In genomic region chr16:22122239-22122638, GRCh38 we compare ENCODE assay signal across 41 cellular contexts. TPM values are rescaled to one million over a fixed set of nuclear protein-coding genes. Genes with fewer than 3 reads are reported as not detected.
DNase-seq lines count a peak whose midpoint lies in the region; ATAC-seq, FAIRE-seq and TF ChIP-seq lines count a peak whose summit lies in the region.
"Had no signal": no experiment of that assay in that cellular context is flagged by ENCODE, and none has a peak within 500 bp of the region (broad histone marks: within the 10 kb centered on the region; RNA-seq: fewer than 3 reads in every experiment).

No MANE protein-coding gene starts in this region.

- H3K9me3 ChIP-seq in HepG2 (ENCODE audit: low read length), result no peaks in the 10 kb centered on the region
- H3K9me3 ChIP-seq in right lobe of liver, result no peaks in the 10 kb centered on the region
- no peaks in the 10 kb centered on the region for H3K9me3 ChIP-seq in BLaER1 treated with 17β-estradiol and CSF1 and Interleukin-3, amounts not matched to agents 10 nM and 100 nM (replicated peaks in 1 of 11)
- H3K9me3 ChIP-seq in HEK293 (ENCODE audit: control insufficient read depth, insufficient read depth, low read depth, low read length), result no peaks in the 10 kb centered on the region
- H3K9me3 ChIP-seq: A549, BE2C, BLaER1, Caco-2 had no signal

- BruUV-seq in HepG2 (replicated peaks; lab: Mats Ljungman, UMichigan), result no TSS peak

- H2AFZ ChIP-seq in HepG2 (ENCODE audit: low read length), result no peak overlapping the region

- POLR2A ChIA-PET in HepG2 (lab: Yijun Ruan, JAX), result no interaction called here
- POLR2A ChIA-PET in HEK293 (lab: Yijun Ruan, JAX), result no interaction called here

- H3K4me1 ChIP-seq in HepG2 (ENCODE audit: insufficient read depth, low read length) (no peaks in the 10 kb centered on the region), right lobe of liver (no peaks in the 10 kb centered on the region), HEK293 (ENCODE audit: control insufficient read depth, insufficient read depth, low read length) (no peaks in the 10 kb centered on the region)
- H3K4me1 ChIP-seq in BLaER1 treated with 17β-estradiol and CSF1 and Interleukin-3, amounts not matched to agents 10 nM and 100 nM, result peaks cover 16 to 19% (median 18%) of the 10 kb centered on the region in 10 experiments
- H3K4me1 ChIP-seq: A549, BE2C, Caco-2 had no signal

- H3K36me3 ChIP-seq in HepG2 (replicated peaks in 1 of 2; ENCODE audit: control insufficient read depth in 1 of 2, insufficient read depth in 2 of 2, low read length in 2 of 2), result no peaks in the 10 kb centered on the region
- no peaks in the 10 kb centered on the region for H3K36me3 ChIP-seq in right lobe of liver
- no peaks in the 10 kb centered on the region for H3K36me3 ChIP-seq in BLaER1 treated with 17β-estradiol and CSF1 and Interleukin-3, amounts not matched to agents 10 nM and 100 nM
- no peaks in the 10 kb centered on the region for H3K36me3 ChIP-seq in HEK293 (ENCODE audit: control insufficient read depth in 2 of 2, insufficient read depth in 1 of 2, low read length in 2 of 2)
- H3K36me3 ChIP-seq: BE2C, BLaER1 had no signal

- intact Hi-C loops in HepG2 (cut with micrococcal nuclease; ENCODE audit: unreplicated experiment), result no loop called here
- intact Hi-C loops in right lobe of liver (cut with DNase I), result no loop called here

- no peaks in the 10 kb centered on the region for H4K20me1 ChIP-seq in HepG2 (ENCODE audit: insufficient read depth, low read length)
- H4K20me1 ChIP-seq in BLaER1 treated with 17β-estradiol and CSF1 and Interleukin-3, amounts not matched to agents 10 nM and 100 nM, result no peaks in the 10 kb centered on the region
- H4K20me1 ChIP-seq: BLaER1 had no signal

- no peak overlapping the region for H3K4me2 ChIP-seq in HepG2 (ENCODE audit: low read depth, low read length)
- peak overlapping the region in 8 of 11 experiments; percentile 41 to 81 (median 76); a peak in 14 of 22 replicates for H3K4me2 ChIP-seq in BLaER1 treated with 17β-estradiol and CSF1 and Interleukin-3, amounts not matched to agents 10 nM and 100 nM
- H3K4me2 ChIP-seq: A549 had no signal

- no peak for FAIRE-seq in HepG2 (lab: Jason Lieb, UNC)
- FAIRE-seq: A204.1, A549, D721Med had no signal

- H3K27ac ChIP-seq in HepG2 (ENCODE audit: extremely low read length, insufficient read depth, low read length) (no peak overlapping the region), right lobe of liver (no peak overlapping the region), HEK293 (ENCODE audit: extremely low read depth, low read depth, low read length) (no peak overlapping the region)
- no peak overlapping the region for H3K27ac ChIP-seq in BLaER1 treated with 17β-estradiol and CSF1 and Interleukin-3, amounts not matched to agents 10 nM and 100 nM
- H3K27ac ChIP-seq: 22Rv1, A549, BLaER1, C4-2B had no signal

- H3K4me3 Mint-ChIP-seq in endothelial cell (ENCODE audit: unreplicated experiment), result no peak overlapping the region
- H3K4me3 Mint-ChIP-seq: B cell; CD14-positive monocyte; CD4-positive, alpha-beta memory T cell; CD4-positive, alpha-beta T cell; CD4-positive, CD25-positive, alpha-beta regulatory T cell; CD8-positive, alpha-beta memory T cell; CD8-positive, alpha-beta T cell had no signal

- no peaks in the 10 kb centered on the region for H3K27me3 Mint-ChIP-seq in endothelial cell (ENCODE audit: unreplicated experiment)
- H3K27me3 Mint-ChIP-seq: B cell; CD4-positive, alpha-beta memory T cell; CD4-positive, alpha-beta T cell had no signal

- no peaks in the 10 kb centered on the region for H3K9me3 Mint-ChIP-seq in endothelial cell (ENCODE audit: unreplicated experiment)
- H3K9me3 Mint-ChIP-seq: CD14-positive monocyte; CD4-positive, alpha-beta T cell; CD8-positive, alpha-beta memory T cell; CD8-positive, alpha-beta T cell had no signal

- peak overlapping the region; percentile 7 for H3K27ac Mint-ChIP-seq in endothelial cell (ENCODE audit: unreplicated experiment)
- H3K27ac Mint-ChIP-seq: B cell; CD4-positive, alpha-beta memory T cell; CD4-positive, alpha-beta T cell; CD4-positive, CD25-positive, alpha-beta regulatory T cell; CD8-positive, alpha-beta T cell had no signal

- no peaks in the 10 kb centered on the region for H3K36me3 Mint-ChIP-seq in endothelial cell (ENCODE audit: low read depth, unreplicated experiment)
- H3K36me3 Mint-ChIP-seq: CD14-positive monocyte; CD4-positive, alpha-beta memory T cell; CD4-positive, CD25-positive, alpha-beta regulatory T cell; CD8-positive, alpha-beta memory T cell; CD8-positive, alpha-beta T cell had no signal

- peaks cover 3% of the 10 kb centered on the region for H3K4me1 Mint-ChIP-seq in endothelial cell (ENCODE audit: unreplicated experiment)
- H3K4me1 Mint-ChIP-seq: CD4-positive, alpha-beta memory T cell; CD4-positive, CD25-positive, alpha-beta regulatory T cell; CD8-positive, alpha-beta memory T cell had no signal

- TF ChIP-seq CTCF in HepG2 (CRISPR knock-in tag; IDR thresholded peaks at IDR 0.05), result no peak
- no peak for TF ChIP-seq CTCF in right lobe of liver (IDR thresholded peaks at IDR 0.05)
- no peak for TF ChIP-seq CTCF in HEK293 (tag by site-specific recombination; IDR thresholded peaks at IDR 0.05)
- no peak for TF ChIP-seq CTCF in endothelial cell (IDR thresholded peaks at IDR 0.05; ENCODE audit: unreplicated experiment)

- DNase-seq in HepG2 (ENCODE audit: low spot score) (no peak), right lobe of liver (no peak), endothelial cell (ENCODE audit: low spot score) (no peak), islet precursor cell (no peak)
- no peak for DNase-seq in central memory CD4-positive, alpha-beta T cell
- DNase-seq: 8988T; ACHN; AML-193; BE2C; C1 segment of cervical spinal cord; Caco-2; Calu3; CD4-positive, alpha-beta memory T cell; CD4-positive, alpha-beta T cell; CD4-positive, CD25-positive, alpha-beta regulatory T cell; CD8-positive, alpha-beta memory T cell; CD8-positive, alpha-beta T cell; COR-L47; DMS 273 treated with DMSO at 0.1 percent for 48 hours; DMS153; DMS53; DMS79; DMS79 treated with DMSO at 0.1 percent for 48 hours; DND-41; EL had no signal

- CTCF ChIA-PET in HepG2 (lab: Yijun Ruan, JAX; ENCODE audit: low intra/inter-chr PET ratio, low total read pairs) (no interaction called here), HEK293 (lab: Yijun Ruan, JAX) (no interaction called here)

- H3K79me2 ChIP-seq in HepG2 (ENCODE audit: insufficient read depth, low read length), result no peaks in the 10 kb centered on the region

- no peak overlapping the region for H3K9ac ChIP-seq in HepG2 (ENCODE audit: insufficient read depth, low read depth, low read length)
- H3K9ac ChIP-seq in BLaER1 treated with 17β-estradiol and CSF1 and Interleukin-3, amounts not matched to agents 10 nM and 100 nM, result no peak overlapping the region
- H3K9ac ChIP-seq: BLaER1 had no signal

- H3K4me3 ChIP-seq in HepG2 (replicated peaks in 1 of 3; ENCODE audit: insufficient read depth in 1 of 3, low read depth in 2 of 3, low read length in 3 of 3) (no peak overlapping the region), right lobe of liver (no peak overlapping the region), HEK293 (ENCODE audit: low read depth, low read length) (no peak overlapping the region)
- no peak overlapping the region for H3K4me3 ChIP-seq in BLaER1 treated with 17β-estradiol and CSF1 and Interleukin-3, amounts not matched to agents 10 nM and 100 nM
- H3K4me3 ChIP-seq: A549, BLaER1 had no signal

- in situ Hi-C loops in HepG2 (cut with HindIII; ENCODE audit: extremely low pct_ligation_motif_present, low pct_unique_long_range_greater_than_20kb), result loop anchor here (5.0 kb wide), 1 partner anchor 65 kb away; no protein-coding TSS in a partner anchor

- TF ChIP-seq POLR2A in HepG2 (IDR thresholded peaks at IDR 0.05; ENCODE audit: insufficient read depth in 1 of 2, low read depth in 2 of 2, low read length in 2 of 2), result no peak
- TF ChIP-seq POLR2A in right lobe of liver (IDR thresholded peaks at IDR 0.05), result no peak

- ATAC-seq in HepG2 (no peak), right lobe of liver (no peak), HG03159 (IDR thresholded peaks at IDR 0.05; ENCODE audit: unreplicated experiment) (no peak)
- ATAC-seq: CD8-positive, alpha-beta T cell had no signal

- TF ChIP-seq EP300 in HepG2 (IDR thresholded peaks at IDR 0.05; ENCODE audit: low read depth in 2 of 2, low read length in 2 of 2), result no peak
- TF ChIP-seq EP300 in HepG2 (CRISPR knock-in tag; IDR thresholded peaks at IDR 0.05; ENCODE audit: borderline replicate concordance), result no peak

- H3K27me3 ChIP-seq in HepG2 (ENCODE audit: control insufficient read depth in 1 of 2, insufficient read depth in 2 of 2, low read length in 2 of 2) (peaks cover 5 to 7% of the 10 kb centered on the region in 2 experiments; a peak in 3 of 5 replicates), right lobe of liver (no peaks in the 10 kb centered on the region)
- no peaks in the 10 kb centered on the region for H3K27me3 ChIP-seq in BLaER1 treated with 17β-estradiol and CSF1 and Interleukin-3, amounts not matched to agents 10 nM and 100 nM
- H3K27me3 ChIP-seq: BE2C, BLaER1 had no signal

- no peak for TF ChIP-seq RAD21 in HepG2 (CRISPR knock-in tag; IDR thresholded peaks at IDR 0.05)

RNA-seq across cellular contexts. Expression of gene VWA3A, which starts 29.9 kb away (rescaled TPM):
- total RNA-seq in HepG2 (2016; rRNA removed; fragmentation: Illumina TruSeq; extraction: Trizol) (0.07 TPM in 1 of 2 replicates, not detected in the other), right lobe of liver (under 1 TPM in 1 of 6 experiments, not detected in 5; 0.15 TPM), endothelial cell (ENCODE audit: unreplicated experiment) (0.56 TPM)
- not detected in 2 replicates for total RNA-seq in HepG2 (2016; cell fraction: cytosol; rRNA removed; fragmentation: Illumina TruSeq; extraction: Trizol; ENCODE audit: low read depth)
- total RNA-seq in HepG2 (2016; cell fraction: insoluble cytoplasmic fraction; rRNA removed; fragmentation: Illumina TruSeq; extraction: Trizol), result not detected in 2 replicates
- 0.21 TPM in 1 of 2 replicates, not detected in the other for total RNA-seq in HepG2 (2016; cell fraction: membrane; rRNA removed; fragmentation: Illumina TruSeq; extraction: Trizol)
- not detected in 2 replicates for total RNA-seq in HepG2 (2016; cell fraction: nucleus; rRNA removed; fragmentation: Illumina TruSeq; extraction: Trizol)
- polyA plus RNA-seq in HepG2 (2011; rRNA removed), result 0.03 and 0.10 TPM in 2 replicates
- polyA plus RNA-seq in HepG2 (2011; cell fraction: cytosol; rRNA removed), result 0.04 TPM in 1 of 2 replicates, not detected in the other
- 0.40 and 0.56 TPM in 2 replicates for polyA plus RNA-seq in HepG2 (2011; cell fraction: nucleus; rRNA removed)
- polyA plus RNA-seq in HepG2 (2012), result 0.07 and 0.60 TPM in 2 replicates
- not detected in 2 replicates for polyA plus RNA-seq in HepG2 (2016; cell fraction: cytosol; fragmentation: Illumina TruSeq; extraction: Trizol; ENCODE audit: low read depth)
- not detected in 2 replicates for polyA plus RNA-seq in HepG2 (2016; cell fraction: insoluble cytoplasmic fraction; fragmentation: Illumina TruSeq; extraction: Trizol; ENCODE audit: low read depth)
- not detected in 2 replicates for polyA plus RNA-seq in HepG2 (2016; cell fraction: membrane; fragmentation: Illumina TruSeq; extraction: Trizol; ENCODE audit: low read depth)
- not detected in 2 replicates for polyA plus RNA-seq in HepG2 (2016; cell fraction: nucleus; fragmentation: Illumina TruSeq; extraction: Trizol; ENCODE audit: insufficient read depth, low read depth)
- not detected in 2 replicates for polyA minus RNA-seq in HepG2 (2011; rRNA and poly(A)+ RNA removed; ENCODE audit: low replicate concordance)
- not detected in 2 replicates for polyA minus RNA-seq in HepG2 (2011; cell fraction: cytosol; rRNA and poly(A)+ RNA removed)
- 0.13 TPM in 1 of 2 replicates, not detected in the other for polyA minus RNA-seq in HepG2 (2011; cell fraction: nucleus; rRNA and poly(A)+ RNA removed)
- total RNA-seq: A172, Caco-2, Daoy had no signal
- polyA plus RNA-seq: AG04450; CD14-positive monocyte; CD4-positive, alpha-beta memory T cell; CD4-positive, CD25-positive, alpha-beta regulatory T cell; CD8-positive, alpha-beta memory T cell had no signal

RNA-seq across cellular contexts. Expression of gene SDR42E2, which starts 40.1 kb away (rescaled TPM):
- total RNA-seq in HepG2 (2016; rRNA removed; fragmentation: Illumina TruSeq; extraction: Trizol), result 0.11 TPM in 1 of 2 replicates, not detected in the other
- 0.44 and 0.71 TPM in 2 replicates for total RNA-seq in HepG2 (2016; cell fraction: cytosol; rRNA removed; fragmentation: Illumina TruSeq; extraction: Trizol; ENCODE audit: low read depth)
- total RNA-seq in HepG2 (2016; cell fraction: insoluble cytoplasmic fraction; rRNA removed; fragmentation: Illumina TruSeq; extraction: Trizol), result 0.13 TPM in 1 of 2 replicates, not detected in the other
- total RNA-seq in HepG2 (2016; cell fraction: membrane; rRNA removed; fragmentation: Illumina TruSeq; extraction: Trizol), result 0.17 and 0.28 TPM in 2 replicates
- total RNA-seq in HepG2 (2016; cell fraction: nucleus; rRNA removed; fragmentation: Illumina TruSeq; extraction: Trizol), result 0.37 and 0.60 TPM in 2 replicates
- polyA plus RNA-seq in HepG2 (2011; rRNA removed), result 0.05 TPM in 1 of 2 replicates, not detected in the other
- polyA plus RNA-seq in HepG2 (2011; cell fraction: cytosol; rRNA removed), result not detected in 2 replicates
- polyA plus RNA-seq in HepG2 (2011; cell fraction: nucleus; rRNA removed), result 0.07 and 0.10 TPM in 2 replicates
- polyA plus RNA-seq in HepG2 (2012), result 0.17 and 0.23 TPM in 2 replicates
- polyA plus RNA-seq in HepG2 (2016; cell fraction: cytosol; fragmentation: Illumina TruSeq; extraction: Trizol; ENCODE audit: low read depth), result 0.05 and 0.08 TPM in 2 replicates
- polyA plus RNA-seq in HepG2 (2016; cell fraction: insoluble cytoplasmic fraction; fragmentation: Illumina TruSeq; extraction: Trizol; ENCODE audit: low read depth), result not detected in 2 replicates
- 0.07 TPM in 1 of 2 replicates, not detected in the other for polyA plus RNA-seq in HepG2 (2016; cell fraction: membrane; fragmentation: Illumina TruSeq; extraction: Trizol; ENCODE audit: low read depth)
- not detected in 2 replicates for polyA plus RNA-seq in HepG2 (2016; cell fraction: nucleus; fragmentation: Illumina TruSeq; extraction: Trizol; ENCODE audit: insufficient read depth, low read depth)
- polyA minus RNA-seq in HepG2 (2011; rRNA and poly(A)+ RNA removed; ENCODE audit: low replicate concordance), result 0.05 and 0.14 TPM in 2 replicates
- 0.26 TPM in 1 of 2 replicates, not detected in the other for polyA minus RNA-seq in HepG2 (2011; cell fraction: cytosol; rRNA and poly(A)+ RNA removed)
- 0.50 and 0.77 TPM in 2 replicates for polyA minus RNA-seq in HepG2 (2011; cell fraction: nucleus; rRNA and poly(A)+ RNA removed)
- total RNA-seq in right lobe of liver, result not detected
- total RNA-seq in endothelial cell (ENCODE audit: unreplicated experiment), result 0.10 TPM
- total RNA-seq: A172, A673, Caco-2, Calu3, Daoy had no signal
- polyA plus RNA-seq: A549, AG04450, BJ had no signal
